In the genomic region with DNA sequence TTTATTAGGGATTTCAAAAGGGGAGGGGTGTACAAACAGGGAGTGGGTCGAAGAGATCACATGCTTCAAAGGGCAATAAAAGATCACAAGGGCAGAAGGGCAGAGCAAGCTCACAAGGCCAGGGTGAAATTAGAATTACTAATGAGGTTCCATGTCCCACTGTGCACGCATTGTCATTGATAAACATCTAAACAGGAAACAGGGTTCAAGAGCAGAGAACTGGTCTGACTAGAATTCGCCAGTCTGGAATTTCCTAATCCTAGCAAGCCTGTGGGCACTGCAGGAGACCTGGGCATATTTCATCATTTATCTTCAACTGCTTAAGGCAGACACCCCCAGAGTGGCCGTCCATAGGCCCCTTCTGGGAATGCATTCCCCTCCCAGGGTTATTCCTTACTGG, we compare ENCODE assay signal across 23 cellular contexts.
"Had no signal": no experiment of that assay in that cellular context is flagged by ENCODE, and none has a peak within 500 bp of the region (broad histone marks: within the 10 kb centered on the region; RNA-seq: fewer than 3 reads in every experiment).

No MANE protein-coding gene starts in this region.

- FAIRE-seq: bronchial epithelial cell, RCC 7860 had no signal

- H3K4me3 ChIP-seq: ascending aorta, body of pancreas had no signal

- ATAC-seq: activated naive CD4-positive, alpha-beta T cell treated with anti-CD3 and anti-CD28 coated beads, Interleukin-2, amount 50 U/mL, for 72 hours; activated naive CD8-positive, alpha-beta T cell treated with anti-CD3 and anti-CD28 coated beads, Interleukin-2, amount 50 U/mL, for 24 hours; activated T-cell treated with anti-CD3 and anti-CD28 coated beads, Interleukin-2, amount 50 U/mL, for 4 hours; body of pancreas; PC-3; T-helper 17 cell had no signal

- H3K9me3 ChIP-seq: ascending aorta, body of pancreas had no signal

- DNase-seq: activated B cell treated with CpG ODN at 0.5 μM for 24 hours; activated CD4-positive, alpha-beta memory T cell treated with anti-CD3 and anti-CD28 coated beads for 36 hours; activated CD4-positive, alpha-beta T cell treated with anti-CD3 and anti-CD28 coated beads, Interleukin-2, amount 10 ng/mL, durations not matched to agents 7 days and 5 days; activated CD8-positive, alpha-beta memory T cell treated with anti-CD3 and anti-CD28 coated beads for 24 hours; activated effector memory CD4-positive, alpha-beta T cell treated with anti-CD3 and anti-CD28 coated beads, Interleukin-2, amount 50 U/mL, for 16 hours; activated naive CD4-positive, alpha-beta T cell treated with Interleukin-2 at 50 U/mL for 16 hours; activated naive CD8-positive, alpha-beta T cell treated with anti-CD3 and anti-CD28 coated beads, Interleukin-2, amount 50 U/mL, for 24 hours; activated T-cell treated with anti-CD3 and anti-CD28 coated beads, Interleukin-2, amount 50 U/mL, for 4 hours; amniotic stem cell; body of pancreas; NCI-H1092; NCI-H1417 treated with DMSO at 0.1 percent for 48 hours; NCI-H1694; NCI-H2029; NCI-H524; PC-3; SHP77 treated with DMSO at 0.1 percent for 48 hours; T-helper 17 cell; T-helper 9 cell had no signal

- H3K36me3 ChIP-seq: ascending aorta had no signal

- H3K4me1 ChIP-seq: ascending aorta, body of pancreas had no signal

- H3K27me3 ChIP-seq: ascending aorta, body of pancreas had no signal

- H3K27ac ChIP-seq: ascending aorta, body of pancreas had no signal
